17 cellular contexts compared by ENCODE assay signal in the genomic region with DNA sequence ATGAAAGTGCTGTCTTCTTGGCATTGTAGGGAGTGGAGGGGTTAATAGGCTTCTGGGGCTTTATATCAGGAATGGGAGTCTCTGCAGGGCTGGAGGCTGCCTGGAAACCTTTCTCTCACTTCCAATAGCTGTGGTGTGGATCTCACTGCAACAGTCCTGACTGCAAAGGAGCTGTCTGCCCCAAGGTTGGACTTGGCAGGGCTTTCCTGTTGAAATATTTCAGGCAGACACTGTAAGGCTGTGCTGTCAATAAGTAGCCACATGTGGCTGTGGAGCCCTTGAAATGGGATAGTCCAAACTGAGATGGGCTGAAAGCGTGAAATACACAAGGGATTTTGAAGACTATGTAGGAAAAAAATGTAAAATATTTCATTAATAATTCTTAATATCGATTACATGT.
A peak's percentile ranks its signal among the peaks of the same experiment; 100 is the strongest.
DNase-seq lines count a peak whose midpoint lies in the region; ATAC-seq and TF ChIP-seq lines count a peak whose summit lies in the region.
"Had no signal": no experiment of that assay in that cellular context is flagged by ENCODE, and none has a peak within 500 bp of the region (broad histone marks: within the 10 kb centered on the region; RNA-seq: fewer than 3 reads in every experiment).

No MANE protein-coding gene starts in this region.

- no peak for TF ChIP-seq CTCF in esophagus muscularis mucosa (IDR thresholded peaks at IDR 0.05)

- intact Hi-C loops in Right ventricle myocardium inferior (cut with DNase I) = no loop called here
- intact Hi-C loops in cardiac septum (cut with DNase I) = no loop called here
- intact Hi-C loops in esophagus muscularis mucosa (cut with DNase I) = no loop called here
- intact Hi-C loops in left ventricle myocardium superior (cut with micrococcal nuclease) = no loop called here

- TF ChIP-seq POLR2A in esophagus muscularis mucosa (IDR thresholded peaks at IDR 0.05; ENCODE audit: low read depth) (no peak), GM18505 (IDR thresholded peaks at IDR 0.05; ENCODE audit: borderline replicate concordance, extremely low read depth, insufficient read depth, insufficient read length) (no peak)

- H3K36me3 ChIP-seq in esophagus muscularis mucosa = no peaks in the 10 kb centered on the region
- H3K36me3 ChIP-seq: BLaER1, HAP-1 had no signal

- no peak overlapping the region for H3K4me3 ChIP-seq in esophagus muscularis mucosa
- H3K4me3 ChIP-seq: BLaER1, GM23338, HAP-1 had no signal

- H3K27me3 ChIP-seq in esophagus muscularis mucosa = no peaks in the 10 kb centered on the region
- H3K27me3 ChIP-seq: BLaER1 had no signal

- no peaks in the 10 kb centered on the region for H3K9me3 ChIP-seq in esophagus muscularis mucosa
- H3K9me3 ChIP-seq: BLaER1, Caco-2, HAP-1 had no signal

- no peaks in the 10 kb centered on the region for H3K4me1 ChIP-seq in esophagus muscularis mucosa
- H3K4me1 ChIP-seq: BLaER1, Caco-2, HAP-1 had no signal

- H3K27ac ChIP-seq in esophagus muscularis mucosa (replicated peaks in 1 of 4) (no peak overlapping the region), caudate nucleus (ENCODE audit: low read depth, low read length) (no peak overlapping the region)
- H3K27ac ChIP-seq: 22Rv1, BLaER1, C4-2B had no signal

- no peak for TF ChIP-seq EP300 in esophagus muscularis mucosa (IDR thresholded peaks at IDR 0.05)

- 83% methylated on average over 2 of the region's 2 CpGs for WGBS in esophagus muscularis mucosa

- DNase-seq in Right ventricle myocardium inferior (ENCODE audit: missing footprints) (no peak), cardiac septum (ENCODE audit: low spot score) (no peak), esophagus muscularis mucosa (ENCODE audit: extremely low spot score) (peak; percentile 24), left ventricle myocardium superior (peak; percentile 36), caudate nucleus (lab: John Stamatoyannopoulos, UW) (no peak)
- DNase-seq: Caco-2; CD4-positive, CD25-positive, alpha-beta regulatory T cell; CD8-positive, alpha-beta T cell; DMS153; DND-41; HFFc6 had no signal

- ATAC-seq in Right ventricle myocardium inferior (peak; percentile 91), left ventricle myocardium superior (peak; percentile 89), GM18505 (IDR thresholded peaks at IDR 0.05; ENCODE audit: unreplicated experiment) (no peak)
- ATAC-seq: CD8-positive, alpha-beta T cell; GM23338 had no signal

Comparison
In these comparisons a context has a peak if more than half of its experiments do, and no peak if none do; other contexts are left out.
1. DNase-seq: peak in esophagus muscularis mucosa (single experiment) and left ventricle myocardium superior (single experiment); none in Right ventricle myocardium inferior (single experiment), cardiac septum (single experiment) and caudate nucleus (0 of 61).